ENCODE assay signal across 23 cellular contexts in genomic region chr16:2523801-2524231, GRCh38. TPM values are rescaled to one million over a fixed set of nuclear protein-coding genes. Genes with fewer than 3 reads are reported as not detected.
A peak's percentile ranks its signal among the peaks of the same experiment; 100 is the strongest.
DNase-seq lines count a peak whose midpoint lies in the region; ATAC-seq and TF ChIP-seq lines count a peak whose summit lies in the region.
"Had no signal": no experiment of that assay in that cellular context is flagged by ENCODE, and none has a peak within 500 bp of the region (broad histone marks: within the 10 kb centered on the region; RNA-seq: fewer than 3 reads in every experiment).

No MANE protein-coding gene starts in this region.

- no peak overlapping the region for H3K9ac ChIP-seq in H9 (ENCODE audit: extremely low read depth, insufficient read length, low read length)
- H3K9ac ChIP-seq: SK-N-SH had no signal

- no CpG with 5 or more reads among the region's 6 CpGs for WGBS in H9 (ENCODE audit: extremely low coverage, insufficient read length, low lambda C conversion rate)

- H3K9me3 ChIP-seq in H9 (ENCODE audit: control insufficient read depth, low read depth, low read length): no peaks in the 10 kb centered on the region
- H3K9me3 ChIP-seq: adrenal gland, HAP-1, pancreas, SK-N-SH had no signal

- H3K79me1 ChIP-seq in H9 (ENCODE audit: insufficient read depth, low read depth, low read length, poor library complexity, severe bottlenecking): peaks cover 2% of the 10 kb centered on the region

- no peak for TF ChIP-seq CTCF in H9 (conservative IDR thresholded peaks at IDR 0.05)
- no peak for TF ChIP-seq CTCF in progenitor cell of endocrine pancreas (IDR thresholded peaks at IDR 0.05; ENCODE audit: unreplicated experiment)

- H2BK20ac ChIP-seq in H9 (ENCODE audit: low read depth, low read length, poor library complexity, severe bottlenecking): no peak overlapping the region

- H3K27ac Mint-ChIP-seq in activated CD4-positive, alpha-beta T cell treated with anti-CD3 and anti-CD28 coated beads, Interleukin-2, amount 10 ng/mL, durations not matched to agents 7 days and 5 days: peak overlapping the region; percentile 41
- H3K27ac Mint-ChIP-seq in H9 (peak overlapping the region in 2 of 3 experiments; percentile 38 to 97; a peak in 1 of 7 replicates), progenitor cell of endocrine pancreas (peak overlapping the region; percentile 86)
- H3K27ac Mint-ChIP-seq: activated T-helper 2 cell treated with anti-CD3 and anti-CD28 coated beads, Interferon-gamma antibody, Interleukin-2, Interleukin-4, amounts not matched to agents 10 μg/mL and 5 μg/mL and 100 μg/mL, durations not matched to agents 14 hours and 24 hours and 36 hours had no signal

- H3K9me3 Mint-ChIP-seq in activated CD4-positive, alpha-beta T cell treated with anti-CD3 and anti-CD28 coated beads, Interleukin-2, amount 10 ng/mL, durations not matched to agents 7 days and 5 days: no peaks in the 10 kb centered on the region
- no peaks in the 10 kb centered on the region for H3K9me3 Mint-ChIP-seq in H9
- no peaks in the 10 kb centered on the region for H3K9me3 Mint-ChIP-seq in progenitor cell of endocrine pancreas (ENCODE audit: low read depth)
- H3K9me3 Mint-ChIP-seq: activated T-helper 2 cell treated with anti-CD3 and anti-CD28 coated beads, Interferon-gamma antibody, Interleukin-2, Interleukin-4, amounts not matched to agents 10 μg/mL and 5 μg/mL and 100 μg/mL, durations not matched to agents 14 hours and 24 hours and 36 hours; stimulated activated naive CD8-positive, alpha-beta T cell treated with anti-CD3 and anti-CD28 coated beads, Interleukin-15, amount 100 ng/mL, for 72 hours had no signal

- no peak overlapping the region for H4K91ac ChIP-seq in H9 (ENCODE audit: insufficient read length, low read depth, low read length)

- no peak overlapping the region for H3K4me2 ChIP-seq in H9 (ENCODE audit: insufficient read depth, insufficient read length, low read length)
- H3K4me2 ChIP-seq: SK-N-SH had no signal

- ATAC-seq in left colon: peak; percentile 52
- ATAC-seq in HG02623 (IDR thresholded peaks at IDR 0.05; ENCODE audit: unreplicated experiment): no peak
- ATAC-seq: pancreas; stimulated activated naive CD8-positive, alpha-beta T cell treated with anti-CD3 and anti-CD28 coated beads, Interleukin-15, amount 100 ng/mL, for 72 hours had no signal

- H2BK120ac ChIP-seq in H9 (ENCODE audit: low read depth, low read length, poor library complexity, severe bottlenecking): no peak overlapping the region

- intact Hi-C loops in left colon (cut with DNase I, micrococcal nuclease): no loop called here

- H4K8ac ChIP-seq in H9 (replicated peaks; ENCODE audit: insufficient read length, low read depth, low read length): no peak overlapping the region

- no peak overlapping the region for H4K5ac ChIP-seq in H9 (ENCODE audit: insufficient read length, low read depth, low read length)

- no peaks in the 10 kb centered on the region for H4K20me1 ChIP-seq in H9 (ENCODE audit: control insufficient read depth, insufficient read depth, insufficient read length)

- H3K18ac ChIP-seq in H9 (ENCODE audit: insufficient read length, low read depth, low read length): no peak overlapping the region

- DNase-seq in activated CD4-positive, alpha-beta T cell treated with anti-CD3 and anti-CD28 coated beads, Interleukin-2, amount 10 ng/mL, durations not matched to agents 7 days and 5 days: no peak
- no peak for DNase-seq in activated CD4-positive, alpha-beta T cell treated with anti-CD3 and anti-CD28 coated beads for 4 hours
- DNase-seq in H9 (peak; percentile 21), left colon (peak in 1 of 2 donors; percentile 32), progenitor cell of endocrine pancreas (ENCODE audit: low spot score, unreplicated experiment) (no peak), DMS153 (lab: John Stamatoyannopoulos, UW) (no peak), GM19240 (ENCODE audit: insufficient read length, low spot score) (no peak)
- DNase-seq: AML-193; glutamatergic neuron; NCI-H1417; NCI-H2107; NCI-H510A; NK-92 treated with Interleukin-12 subunit alpha and Interleukin-12 subunit beta, amount 100 ng/mL, for 24 hours; pancreas; SK-N-SH; stimulated activated naive CD8-positive, alpha-beta T cell treated with anti-CD3 and anti-CD28 coated beads, Interleukin-15, amount 100 ng/mL, for 72 hours; T-helper 9 cell had no signal

- no peak overlapping the region for H3K23ac ChIP-seq in H9 (ENCODE audit: insufficient read length, low read depth, low read length)

- peaks cover 25% of the 10 kb centered on the region for H3K36me3 Mint-ChIP-seq in activated CD4-positive, alpha-beta T cell treated with anti-CD3 and anti-CD28 coated beads, Interleukin-2, amount 10 ng/mL, durations not matched to agents 7 days and 5 days (ENCODE audit: low read depth)
- H3K36me3 Mint-ChIP-seq in H9 (ENCODE audit: insufficient read depth in 1 of 3, low read depth in 3 of 3) (peaks cover 6 to 47% (median 29%) of the 10 kb centered on the region in 3 experiments; a peak in 6 of 7 replicates), progenitor cell of endocrine pancreas (ENCODE audit: insufficient read depth) (peaks cover 1% of the 10 kb centered on the region)

- no peak overlapping the region for H3K4me3 Mint-ChIP-seq in activated CD4-positive, alpha-beta T cell treated with anti-CD3 and anti-CD28 coated beads, Interleukin-2, amount 10 ng/mL, durations not matched to agents 7 days and 5 days
- H3K4me3 Mint-ChIP-seq in H9 (no peak overlapping the region), progenitor cell of endocrine pancreas (ENCODE audit: low read depth) (peak overlapping the region; percentile 23)
- H3K4me3 Mint-ChIP-seq: stimulated activated naive CD8-positive, alpha-beta T cell treated with anti-CD3 and anti-CD28 coated beads, Interleukin-15, amount 100 ng/mL, for 72 hours had no signal

- no peak overlapping the region for H2BK12ac ChIP-seq in H9 (ENCODE audit: insufficient read length, low read depth, low read length)

- H2BK5ac ChIP-seq in H9 (ENCODE audit: insufficient read length, low read length): no peak overlapping the region

- no peaks in the 10 kb centered on the region for H3K79me2 ChIP-seq in H9 (ENCODE audit: insufficient read depth, low read length)

- H3K14ac ChIP-seq in H9 (ENCODE audit: insufficient read depth, low read length): no peak overlapping the region

- H3K4me1 ChIP-seq in H9 (ENCODE audit: insufficient read depth, low read length): no peaks in the 10 kb centered on the region
- H3K4me1 ChIP-seq: HAP-1 had no signal

- POLR2A ChIA-PET in activated CD4-positive, alpha-beta T cell treated with anti-CD3 and anti-CD28 coated beads, Interleukin-2, amount 10 ng/mL, durations not matched to agents 7 days and 5 days (lab: Charles Lee): no interaction called here

- H3K27me3 Mint-ChIP-seq in activated CD4-positive, alpha-beta T cell treated with anti-CD3 and anti-CD28 coated beads, Interleukin-2, amount 10 ng/mL, durations not matched to agents 7 days and 5 days: no peaks in the 10 kb centered on the region
- H3K27me3 Mint-ChIP-seq in H9 (ENCODE audit: low read depth) (no peaks in the 10 kb centered on the region; the same call in 1 of the 2 replicates), progenitor cell of endocrine pancreas (no peaks in the 10 kb centered on the region)
- H3K27me3 Mint-ChIP-seq: stimulated activated naive CD8-positive, alpha-beta T cell treated with anti-CD3 and anti-CD28 coated beads, Interleukin-15, amount 100 ng/mL, for 72 hours had no signal

- H3T11ph ChIP-seq in H9 (ENCODE audit: low read length): no peak overlapping the region

- no peaks in the 10 kb centered on the region for H3K27me3 ChIP-seq in H9 (ENCODE audit: insufficient read depth, low read length)
- H3K27me3 ChIP-seq: adrenal gland, pancreas had no signal

- H3K23me2 ChIP-seq in H9 (ENCODE audit: insufficient read length, low read depth, low read length, poor library complexity, severe bottlenecking): peaks cover 4% of the 10 kb centered on the region

- H2AK5ac ChIP-seq in H9 (ENCODE audit: insufficient read length, low read length): no peak overlapping the region

- no peak overlapping the region for H3K4ac ChIP-seq in H9 (ENCODE audit: low read depth, low read length)

- H3K27ac ChIP-seq in H9 (ENCODE audit: insufficient read length, low read depth, low read length): no peak overlapping the region
- H3K27ac ChIP-seq: 22Rv1, adrenal gland, pancreas had no signal

- no peak overlapping the region for H3K56ac ChIP-seq in H9 (ENCODE audit: insufficient read length, low read depth, low read length)

- CTCF ChIA-PET in activated CD4-positive, alpha-beta T cell treated with anti-CD3 and anti-CD28 coated beads, Interleukin-2, amount 10 ng/mL, durations not matched to agents 7 days and 5 days (lab: Charles Lee): no interaction called here

- H3K4me1 Mint-ChIP-seq in activated CD4-positive, alpha-beta T cell treated with anti-CD3 and anti-CD28 coated beads, Interleukin-2, amount 10 ng/mL, durations not matched to agents 7 days and 5 days: peaks cover 21% of the 10 kb centered on the region
- H3K4me1 Mint-ChIP-seq in H9: peaks cover 8 to 16% of the 10 kb centered on the region in 2 experiments
- H3K4me1 Mint-ChIP-seq in progenitor cell of endocrine pancreas (ENCODE audit: low read depth): peaks cover 20% of the 10 kb centered on the region

- no peak overlapping the region for H2BK15ac ChIP-seq in H9 (ENCODE audit: low read depth, low read length)

- H2AFZ ChIP-seq in H9 (ENCODE audit: low read length): no peak overlapping the region

RNA-seq across cellular contexts. Expression of gene AMDHD2, which starts 3.6 kb away (rescaled TPM):
- 10 to 100 TPM; 45.8 to 60.7 TPM for total RNA-seq in activated CD4-positive, alpha-beta T cell treated with anti-CD3 and anti-CD28 coated beads, Interleukin-2, amount 10 ng/mL, durations not matched to agents 7 days and 5 days
- total RNA-seq in H9 (2021): 56.4 and 61.5 TPM in 2 replicates
- 10 to 100 TPM; 31.5 to 31.7 TPM for total RNA-seq in left colon
- total RNA-seq in progenitor cell of endocrine pancreas: 38.7 and 40.8 TPM in 2 replicates

RNA-seq across cellular contexts. Expression of gene CEMP1, which starts 7.4 kb away (rescaled TPM):
- total RNA-seq in activated CD4-positive, alpha-beta T cell treated with anti-CD3 and anti-CD28 coated beads, Interleukin-2, amount 10 ng/mL, durations not matched to agents 7 days and 5 days: under 1 TPM in 1 of 2 experiments, not detected in 1; 0.17 TPM
- total RNA-seq in H9 (2021): not detected in 2 replicates
- under 1 TPM; 0.70 TPM for total RNA-seq in left colon
- 0.58 and 0.62 TPM in 2 replicates for total RNA-seq in progenitor cell of endocrine pancreas
- total RNA-seq: activated CD8-positive, alpha-beta memory T cell treated with anti-CD3 and anti-CD28 coated beads for 36 hours; activated T-helper 2 cell treated with anti-CD3 and anti-CD28 coated beads, Interferon-gamma antibody, Interleukin-2, Interleukin-4, amounts not matched to agents 10 μg/mL and 5 μg/mL and 100 μg/mL, durations not matched to agents 14 hours and 24 hours and 36 hours; adrenal gland had no signal

RNA-seq across cellular contexts. Expression of gene ATP6V0C, which starts 10.1 kb away (rescaled TPM):
- total RNA-seq in activated CD4-positive, alpha-beta T cell treated with anti-CD3 and anti-CD28 coated beads, Interleukin-2, amount 10 ng/mL, durations not matched to agents 7 days and 5 days: 100 to 1,000 TPM; 103 to 111 TPM
- 176 and 184 TPM in 2 replicates for total RNA-seq in H9 (2021)
- total RNA-seq in left colon: 100 to 1,000 TPM; 218 to 230 TPM
- 158 and 169 TPM in 2 replicates for total RNA-seq in progenitor cell of endocrine pancreas

RNA-seq across cellular contexts. Expression of gene PDPK1, which starts 14.0 kb away (rescaled TPM):
- 10 to 100 TPM; 43.3 to 46.1 TPM for total RNA-seq in activated CD4-positive, alpha-beta T cell treated with anti-CD3 and anti-CD28 coated beads, Interleukin-2, amount 10 ng/mL, durations not matched to agents 7 days and 5 days
- 32.8 and 34.0 TPM in 2 replicates for total RNA-seq in H9 (2021)
- 10 to 100 TPM; 71.1 to 77.4 TPM for total RNA-seq in left colon
- total RNA-seq in progenitor cell of endocrine pancreas: 45.0 and 45.1 TPM in 2 replicates

RNA-seq across cellular contexts. Expression of gene TBC1D24, which starts 48.9 kb away (rescaled TPM):
- 1 to 10 TPM; 8.1 TPM for total RNA-seq in activated CD4-positive, alpha-beta T cell treated with anti-CD3 and anti-CD28 coated beads, Interleukin-2, amount 10 ng/mL, durations not matched to agents 7 days and 5 days
- 19.0 and 19.8 TPM in 2 replicates for total RNA-seq in H9 (2021)
- total RNA-seq in left colon: 10 to 100 TPM in 1 of 2 donors, 1 to 10 TPM in 1; 8.9 to 11.1 TPM
- total RNA-seq in progenitor cell of endocrine pancreas: 23.3 and 23.8 TPM in 2 replicates
